ENCODE assay signal across 20 cellular contexts in the genomic region with DNA sequence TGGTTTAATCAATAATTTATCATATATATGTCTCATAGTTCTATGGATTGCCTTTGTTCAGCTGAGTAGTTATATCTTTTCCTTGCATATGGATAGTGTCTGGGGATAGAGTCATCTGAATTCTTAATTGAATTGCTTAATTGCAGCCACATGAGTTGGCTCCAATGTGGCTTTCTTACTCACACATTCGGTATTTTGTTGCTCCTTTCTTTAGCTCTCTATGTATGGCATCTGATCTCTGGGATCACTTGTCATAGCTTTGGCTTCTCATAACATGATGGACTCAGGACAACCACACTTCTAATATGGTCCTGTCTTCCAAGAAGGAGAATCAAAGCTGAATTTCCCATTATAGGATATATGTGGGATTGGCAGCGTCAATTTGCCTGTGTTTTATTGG.
DNase-seq lines count a peak whose midpoint lies in the region; FAIRE-seq and TF ChIP-seq lines count a peak whose summit lies in the region.
"Had no signal": no experiment of that assay in that cellular context is flagged by ENCODE, and none has a peak within 500 bp of the region (broad histone marks: within the 10 kb centered on the region; RNA-seq: fewer than 3 reads in every experiment).

No MANE protein-coding gene starts in this region.

- H4K20me1 ChIP-seq in astrocyte (ENCODE audit: insufficient read depth, low read length), result no peaks in the 10 kb centered on the region

- peak overlapping the region; percentile 93 for H3K27ac Mint-ChIP-seq in astrocyte (ENCODE audit: unreplicated experiment)
- H3K27ac Mint-ChIP-seq: activated T-cell treated with anti-CD3 and anti-CD28 coated beads, Interleukin-2, amount 50 U/mL, for 72 hours; nephron progenitor cell; T-helper 17 cell had no signal

- H2AFZ ChIP-seq in astrocyte (ENCODE audit: low read depth, low read length), result no peak overlapping the region

- no peaks in the 10 kb centered on the region for H3K79me2 ChIP-seq in astrocyte (ENCODE audit: insufficient read depth, low read length)

- H3K4me2 ChIP-seq in astrocyte (ENCODE audit: low read length), result peak overlapping the region; percentile 65

- H3K4me3 ChIP-seq in AG04449 (ENCODE audit: low read depth, low read length), result no peak overlapping the region
- H3K4me3 ChIP-seq in astrocyte (ENCODE audit: insufficient read depth, low read depth, low read length), result no peak overlapping the region
- H3K4me3 ChIP-seq: esophagus squamous epithelium, HAP-1, upper lobe of right lung had no signal

- no peaks in the 10 kb centered on the region for H3K36me3 ChIP-seq in astrocyte (ENCODE audit: insufficient read depth, low read length)
- H3K36me3 ChIP-seq: esophagus squamous epithelium, HAP-1, upper lobe of right lung had no signal

- no peaks in the 10 kb centered on the region for H3K36me3 Mint-ChIP-seq in astrocyte (ENCODE audit: low read depth, unreplicated experiment)

- CTCF ChIA-PET in AG04449 (lab: Yijun Ruan, JAX), result interaction anchor here (1.0 kb wide), 1 partner anchor 207 kb away, joined by 3 read pairs; no protein-coding TSS in a partner anchor

- TF ChIP-seq CTCF in AG04449 (IDR thresholded peaks at IDR 0.05; ENCODE audit: insufficient read depth, low read length, missing control alignments) (no peak), astrocyte (IDR thresholded peaks at IDR 0.05; ENCODE audit: insufficient read depth, low read depth, low read length) (no peak)

- peak overlapping the region; percentile 96 for H3K27ac ChIP-seq in astrocyte (ENCODE audit: low read depth, low read length)
- H3K27ac ChIP-seq: esophagus squamous epithelium, upper lobe of right lung had no signal

- H3K9ac ChIP-seq in astrocyte (ENCODE audit: low read length), result peak overlapping the region; percentile 73

- no peaks in the 10 kb centered on the region for H3K27me3 ChIP-seq in astrocyte (ENCODE audit: insufficient read depth, low read length)
- H3K27me3 ChIP-seq: esophagus squamous epithelium, upper lobe of right lung had no signal

- POLR2A ChIA-PET in AG04449 (lab: Yijun Ruan, JAX), result interaction anchor here (0.7 to 1.1 kb wide), 3 partner anchors 9 to 576 kb away, joined by 3 to 4 read pairs (median 3); no protein-coding TSS in a partner anchor

- no peaks in the 10 kb centered on the region for H3K9me3 Mint-ChIP-seq in astrocyte (ENCODE audit: unreplicated experiment)
- H3K9me3 Mint-ChIP-seq: nephron progenitor cell had no signal

- H3K4me1 Mint-ChIP-seq in astrocyte (ENCODE audit: low read depth, unreplicated experiment), result peaks cover 41% of the 10 kb centered on the region
- H3K4me1 Mint-ChIP-seq: nephron progenitor cell, T-helper 17 cell had no signal

- no peaks in the 10 kb centered on the region for H3K27me3 Mint-ChIP-seq in astrocyte (ENCODE audit: low read depth, unreplicated experiment)
- H3K27me3 Mint-ChIP-seq: T-helper 17 cell had no signal

- no peak overlapping the region for H3K4me3 Mint-ChIP-seq in astrocyte (ENCODE audit: unreplicated experiment)
- H3K4me3 Mint-ChIP-seq: activated T-cell treated with anti-CD3 and anti-CD28 coated beads, Interleukin-2, amount 50 U/mL, for 72 hours; nephron progenitor cell; T-helper 17 cell had no signal

- H3K9me3 ChIP-seq in astrocyte (ENCODE audit: insufficient read depth, low read depth, low read length), result no peaks in the 10 kb centered on the region
- H3K9me3 ChIP-seq: esophagus squamous epithelium, HAP-1, upper lobe of right lung had no signal

- DNase-seq in AG04449 (ENCODE audit: low read depth, low spot score), result peak; percentile 81
- peak; percentile 88 for DNase-seq in HS-27A (ENCODE audit: low read depth)
- DNase-seq in astrocyte (ENCODE audit: low read depth), result peak; percentile 93
- DNase-seq in iris pigment epithelial cell (ENCODE audit: low read depth), result peak; percentile 69
- DNase-seq in amniotic stem cell (lab: John Stamatoyannopoulos, UW), result no peak
- DNase-seq in NCI-H1694 treated with DMSO at 0.1 percent for 48 hours (lab: John Stamatoyannopoulos, UW), result no peak
- no peak for DNase-seq in NCI-H1436 treated with DMSO at 0.1 percent for 48 hours (lab: John Stamatoyannopoulos, UW)
- no peak for DNase-seq in HT-29 (ENCODE audit: low spot score)
- DNase-seq: activated CD4-positive, alpha-beta T cell treated with anti-CD3 and anti-CD28 coated beads for 4 hours; activated T-cell treated with anti-CD3 and anti-CD28 coated beads, Interleukin-2, amount 50 U/mL, for 72 hours; amygdala; esophagus squamous epithelium; Karpas-422; NCI-H526 treated with DMSO at 0.1 percent for 48 hours; nephron progenitor cell; RPMI8226; stimulated activated CD4-positive, alpha-beta T cell treated with anti-CD3 and anti-CD28 coated beads, Interleukin-4, amount 100 ng/mL, for 4 hours; T-helper 17 cell; upper lobe of right lung had no signal

- H3K4me1 ChIP-seq in astrocyte (ENCODE audit: insufficient read depth, low read length), result peaks cover 47% of the 10 kb centered on the region
- H3K4me1 ChIP-seq: esophagus squamous epithelium, upper lobe of right lung had no signal

- FAIRE-seq in astrocyte (lab: Jason Lieb, UNC), result peak; percentile 95

Comparison
In these comparisons a context has a peak if more than half of its experiments do, and no peak if none do; other contexts are left out.
1. DNase-seq: peak in AG04449 (single experiment), HS-27A (single experiment), astrocyte (single experiment) and iris pigment epithelial cell (single experiment); none in amniotic stem cell (single experiment), NCI-H1694 treated with DMSO at 0.1 percent for 48 hours (single experiment), NCI-H1436 treated with DMSO at 0.1 percent for 48 hours (single experiment) and HT-29 (single experiment).